ENCODE assay signal across 16 cellular contexts in the genomic region with DNA sequence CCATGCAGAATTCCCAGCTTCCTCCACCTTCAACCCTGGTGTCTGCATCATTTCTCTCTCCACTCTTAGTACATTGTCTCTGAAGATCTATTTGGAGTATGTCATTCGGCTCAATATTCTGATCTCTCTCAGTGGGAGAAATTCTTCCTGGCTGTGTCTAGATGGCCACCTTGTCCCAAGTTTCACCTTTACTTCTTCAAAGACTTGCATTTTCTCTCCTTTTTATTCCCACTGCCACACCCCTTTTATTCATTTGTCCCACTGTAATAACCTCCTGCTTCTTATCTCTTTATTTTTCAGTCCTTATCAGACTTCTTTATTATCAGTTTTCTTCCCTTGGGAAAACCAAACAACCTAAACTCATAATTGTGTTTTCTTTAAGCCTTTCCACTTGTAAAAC. TPM values are rescaled to one million over a fixed set of nuclear protein-coding genes. Genes with fewer than 3 reads are reported as not detected.
DNase-seq lines count a peak whose midpoint lies in the region; ATAC-seq and TF ChIP-seq lines count a peak whose summit lies in the region.
"Had no signal": no experiment of that assay in that cellular context is flagged by ENCODE, and none has a peak within 500 bp of the region (broad histone marks: within the 10 kb centered on the region; RNA-seq: fewer than 3 reads in every experiment).

No MANE protein-coding gene starts in this region.

- no peaks in the 10 kb centered on the region for H3K27me3 Mint-ChIP-seq in MCF 10A (ENCODE audit: insufficient read depth, unreplicated experiment)
- H3K27me3 Mint-ChIP-seq: CD4-positive, alpha-beta T cell had no signal

- H3K4me3 ChIP-seq in breast epithelium (no peak overlapping the region), Peyer's patch (no peak overlapping the region)
- H3K4me3 ChIP-seq: GM23248, HAP-1 had no signal

- DNase-seq in MCF 10A (ENCODE audit: unreplicated experiment) (no peak), breast epithelium (ENCODE audit: low spot score in 2 of 2) (no peak), LoVo (ENCODE audit: low spot score) (peak; percentile 29), left colon (no peak), Peyer's patch (no peak), NCI-H526 treated with DMSO at 0.1 percent for 48 hours (lab: John Stamatoyannopoulos, UW) (no peak), NCI-H774 (lab: John Stamatoyannopoulos, UW) (no peak)
- DNase-seq: ACHN; BE2C; C1 segment of cervical spinal cord; Caco-2; CD4-positive, alpha-beta T cell; GM23248; IMR-90 had no signal

- H3K27me3 ChIP-seq in breast epithelium (no peaks in the 10 kb centered on the region), Peyer's patch (no peaks in the 10 kb centered on the region)
- H3K27me3 ChIP-seq: BE2C had no signal

- CTCF ChIA-PET in MCF 10A (lab: Yijun Ruan, JAX), result interaction anchor here (0.5 to 1.0 kb wide), 3 partner anchors 283 to 1863 kb away, joined by 3 to 5 read pairs (median 5); no protein-coding TSS in a partner anchor

- H3K27ac ChIP-seq in breast epithelium (no peak overlapping the region), Peyer's patch (no peak overlapping the region)
- H3K27ac ChIP-seq: GM23248, HL-60 had no signal

- intact Hi-C loops in MCF 10A (cut with micrococcal nuclease) (no loop called here), breast epithelium (cut with DNase I; ENCODE audit: low total_unique reads) (no loop called here), left colon (cut with DNase I, micrococcal nuclease) (no loop called here)

- no peak for TF ChIP-seq POLR2A in breast epithelium (IDR thresholded peaks at IDR 0.05)
- TF ChIP-seq POLR2A in Peyer's patch (IDR thresholded peaks at IDR 0.05), result no peak

- H3K4me1 Mint-ChIP-seq in MCF 10A (ENCODE audit: insufficient read depth, unreplicated experiment), result peaks cover 7% of the 10 kb centered on the region

- TF ChIP-seq CTCF in MCF 10A (IDR thresholded peaks at IDR 0.05; ENCODE audit: unreplicated experiment) (no peak), breast epithelium (IDR thresholded peaks at IDR 0.05) (no peak), Peyer's patch (IDR thresholded peaks at IDR 0.05) (peak in 2 of 6 experiments; percentile 19 to 27)

- H3K4me3 Mint-ChIP-seq in MCF 10A (ENCODE audit: unreplicated experiment), result no peak overlapping the region
- H3K4me3 Mint-ChIP-seq: CD4-positive, alpha-beta T cell had no signal

- H3K36me3 ChIP-seq in breast epithelium (no peaks in the 10 kb centered on the region), Peyer's patch (no peaks in the 10 kb centered on the region)
- H3K36me3 ChIP-seq: BE2C, HAP-1 had no signal

- H3K36me3 Mint-ChIP-seq in MCF 10A (ENCODE audit: insufficient read depth, unreplicated experiment), result no peaks in the 10 kb centered on the region

- H3K9me3 Mint-ChIP-seq in MCF 10A (ENCODE audit: unreplicated experiment), result no peaks in the 10 kb centered on the region
- H3K9me3 Mint-ChIP-seq: CD4-positive, alpha-beta T cell had no signal

- ATAC-seq in left colon, result peak; percentile 75

- H3K4me1 ChIP-seq in breast epithelium, result no peaks in the 10 kb centered on the region
- no peaks in the 10 kb centered on the region for H3K4me1 ChIP-seq in Peyer's patch
- H3K4me1 ChIP-seq: BE2C, HAP-1 had no signal

- BruUV-seq in MCF 10A (replicated peaks; lab: Mats Ljungman, UMichigan), result no TSS peak

- POLR2A ChIA-PET in MCF 10A (lab: Yijun Ruan, JAX), result no interaction called here

- H3K9me3 ChIP-seq in breast epithelium, result peaks cover 0 to 7% of the 10 kb centered on the region in 2 donors
- no peaks in the 10 kb centered on the region for H3K9me3 ChIP-seq in Peyer's patch
- H3K9me3 ChIP-seq: BE2C, Caco-2, HAP-1 had no signal

- peak overlapping the region; percentile 61 for H3K27ac Mint-ChIP-seq in MCF 10A (ENCODE audit: low read depth, unreplicated experiment)
- H3K27ac Mint-ChIP-seq: CD4-positive, alpha-beta T cell had no signal

RNA-seq across cellular contexts. Expression of gene CERS6, which starts 54.3 kb away (rescaled TPM):
- total RNA-seq in MCF 10A (2022), result 24.3 and 27.4 TPM in 2 replicates
- 10 to 100 TPM; 36.4 to 46.4 (median 44.8) TPM for total RNA-seq in breast epithelium
- total RNA-seq in left colon, result 10 to 100 TPM; 64.4 to 67.2 TPM
- total RNA-seq in Peyer's patch, result 100 to 1,000 TPM in 1 of 4 donors, 10 to 100 TPM in 3; 28.1 to 110 (median 96.7) TPM
